8 cellular contexts compared by ENCODE assay signal in the genomic region with DNA sequence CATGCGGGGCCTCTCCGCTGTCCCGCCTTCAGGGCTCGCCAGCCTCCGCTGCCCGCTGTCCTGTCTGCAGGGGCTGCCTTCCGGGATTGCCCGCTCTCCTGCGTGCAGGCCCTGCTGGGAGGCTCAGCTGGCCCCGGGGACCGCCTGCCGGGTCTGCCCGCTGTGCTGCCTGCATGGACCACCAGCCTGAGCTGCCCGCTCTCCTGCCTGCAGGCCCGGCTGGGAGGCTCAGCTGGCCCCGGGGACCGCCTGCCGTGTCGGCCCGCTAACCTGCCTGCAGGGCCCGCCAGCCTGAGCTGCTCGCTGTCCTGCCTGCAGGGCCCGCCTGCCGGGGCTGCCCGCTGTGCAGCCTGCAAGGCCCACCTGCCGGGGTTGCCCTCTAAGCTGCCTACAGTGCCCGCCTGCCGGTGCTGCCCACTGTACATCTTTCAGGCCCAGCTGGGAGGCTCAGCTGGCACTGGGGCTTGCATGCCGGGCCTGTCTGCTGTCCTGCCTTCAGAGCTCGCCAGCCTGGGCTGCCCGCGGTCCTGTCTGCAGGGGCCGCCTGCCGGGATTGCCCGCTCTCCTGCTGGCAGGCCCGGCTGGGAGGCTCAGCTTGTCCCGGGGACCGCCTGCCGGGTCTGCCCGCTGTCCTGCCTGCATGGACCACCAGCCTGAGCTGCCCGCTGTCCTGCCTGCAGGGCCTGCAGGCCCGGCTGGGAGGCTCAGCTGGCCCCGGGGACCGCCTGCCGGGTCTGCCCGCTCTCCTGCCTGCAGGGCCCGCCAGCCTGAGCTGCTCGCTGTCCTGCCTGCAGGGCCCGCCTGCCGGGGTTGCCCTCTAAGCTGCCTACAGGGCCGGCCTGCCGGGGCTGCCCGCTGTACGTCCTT.
DNase-seq lines count a peak whose midpoint lies in the region; ATAC-seq and TF ChIP-seq lines count a peak whose summit lies in the region.

No MANE protein-coding gene starts in this region.

- H3K36me3 ChIP-seq in lower lobe of right lung: no peaks in the 10 kb centered on the region
- H3K36me3 ChIP-seq in sigmoid colon: no peaks in the 10 kb centered on the region

- H3K4me1 ChIP-seq in lower lobe of right lung (peaks cover 8% of the 10 kb centered on the region), sigmoid colon (no peaks in the 10 kb centered on the region)

- TF ChIP-seq CTCF in lower lobe of right lung (IDR thresholded peaks at IDR 0.05): no peak
- TF ChIP-seq CTCF in sigmoid colon (IDR thresholded peaks at IDR 0.05): no peak

- TF ChIP-seq EP300 in sigmoid colon (IDR thresholded peaks at IDR 0.05): no peak

- ATAC-seq in GM19397 (IDR thresholded peaks at IDR 0.05; ENCODE audit: unreplicated experiment) (peak; percentile 64), lower lobe of right lung (peak; percentile 81 to 93)

- no peaks in the 10 kb centered on the region for H3K27me3 ChIP-seq in lower lobe of right lung (ENCODE audit: low read depth)
- H3K27me3 ChIP-seq in sigmoid colon: no peaks in the 10 kb centered on the region

- WGBS in sigmoid colon, 2 donors: 16 to 57% methylated on average over 54 of the region's 54 CpGs

- DNase-seq in NCI-H774 (lab: John Stamatoyannopoulos, UW) (peak; percentile 39), lower lobe of right lung (peak; percentile 83), sigmoid colon (no peak), NOMO-1 treated with dmso at 0.1 percent for 144 hours (lab: John Stamatoyannopoulos, UW; ENCODE audit: unreplicated experiment) (no peak), HuH-7.5 (ENCODE audit: low spot score) (no peak)
- DNase-seq in activated naive CD4-positive, alpha-beta T cell (lab: John Stamatoyannopoulos, UW): peak; percentile 7 to 52 (median 36)
- peak; percentile 13 to 78 for DNase-seq in stimulated activated CD8-positive, alpha-beta memory T cell treated with anti-CD3 and anti-CD28 coated beads, Interleukin-7, amount 100 ng/mL, for 48 hours (ENCODE audit: extremely low read depth in 1 of 2, low read depth in 1 of 2)

- no peak for TF ChIP-seq POLR2A in sigmoid colon (IDR thresholded peaks at IDR 0.05)

- peak overlapping the region; percentile 89 for H3K27ac ChIP-seq in lower lobe of right lung
- peak overlapping the region in 2 of 4 donors; percentile 72 to 73 for H3K27ac ChIP-seq in sigmoid colon

- intact Hi-C loops in lower lobe of right lung (cut with DNase I): no loop called here
- intact Hi-C loops in sigmoid colon (cut with DNase I): no loop called here

- peaks cover 30% of the 10 kb centered on the region for H3K9me3 ChIP-seq in lower lobe of right lung
- H3K9me3 ChIP-seq in sigmoid colon: peaks cover 0 to 29% (median 11%) of the 10 kb centered on the region in 4 donors

- H3K4me3 ChIP-seq in lower lobe of right lung (peak overlapping the region; percentile 67), sigmoid colon (peak overlapping the region in 2 of 4 donors; percentile 43 to 44)

Comparison
In these comparisons a context has a peak if more than half of its experiments do, and no peak if none do; other contexts are left out.
1. DNase-seq: peak in NCI-H774 (single experiment), activated naive CD4-positive, alpha-beta T cell (4 of 4), lower lobe of right lung (single experiment) and stimulated activated CD8-positive, alpha-beta memory T cell treated with anti-CD3 and anti-CD28 coated beads, Interleukin-7, amount 100 ng/mL, for 48 hours (2 of 2); none in sigmoid colon (single experiment), NOMO-1 treated with dmso at 0.1 percent for 144 hours (single experiment) and HuH-7.5 (single experiment).